Comparison of ENCODE assay signal across 14 cellular contexts in genomic region chr1:22816063-22816775, GRCh38.
DNase-seq lines count a peak whose midpoint lies in the region; TF ChIP-seq lines count a peak whose summit lies in the region.
"Had no signal": no experiment of that assay in that cellular context is flagged by ENCODE, and none has a peak within 500 bp of the region (broad histone marks: within the 10 kb centered on the region; RNA-seq: fewer than 3 reads in every experiment).

No MANE protein-coding gene starts in this region.

- WGBS in neuronal stem cell (ENCODE audit: extremely low coverage in 2 of 2, insufficient read length in 2 of 2, insufficient replicate concordance in 1 of 2), 2 donors, result no CpG with 5 or more reads among the region's 9 CpGs

- intact Hi-C loops in tibial artery (cut with DNase I; ENCODE audit: low total_unique reads), result no loop called here

- H3K36me3 ChIP-seq in Karpas-422 (ENCODE audit: insufficient read depth, low read length), result no peaks in the 10 kb centered on the region
- peaks cover 0 to 2% of the 10 kb centered on the region in 2 donors for H3K36me3 ChIP-seq in neuronal stem cell (replicated peaks in 1 of 2; ENCODE audit: control insufficient read depth in 2 of 2, insufficient read depth in 2 of 2, low read length in 2 of 2)
- no peaks in the 10 kb centered on the region for H3K36me3 ChIP-seq in tibial artery
- H3K36me3 ChIP-seq: HAP-1 had no signal

- no peak overlapping the region for H3K4me3 Mint-ChIP-seq in brain
- H3K4me3 Mint-ChIP-seq: IgD-negative memory B cell had no signal

- H3K4me1 Mint-ChIP-seq in brain, result peaks cover 72% of the 10 kb centered on the region
- H3K4me1 Mint-ChIP-seq: IgD-negative memory B cell had no signal

- H3K79me2 ChIP-seq in Karpas-422 (ENCODE audit: low read length), result no peaks in the 10 kb centered on the region

- peak overlapping the region in 3 of 5 experiments; percentile 60 to 89 (median 79) for H3K27ac Mint-ChIP-seq in brain

- H3K14ac ChIP-seq in neuronal stem cell (ENCODE audit: low read length), result no peak overlapping the region

- H3K9ac ChIP-seq in Karpas-422 (ENCODE audit: low read length), result peak overlapping the region; percentile 25; the same call in 1 of the 2 replicates
- peak overlapping the region; percentile 53 for H3K9ac ChIP-seq in neuronal stem cell (ENCODE audit: low read depth, low read length, poor library complexity)

- H3K9me2 ChIP-seq in Karpas-422 (replicated peaks; ENCODE audit: insufficient read depth, low read length), result no peaks in the 10 kb centered on the region

- peaks cover 66% of the 10 kb centered on the region for H3K4me1 ChIP-seq in Karpas-422 (ENCODE audit: low read length)
- peaks cover 11 to 15% of the 10 kb centered on the region in 2 donors for H3K4me1 ChIP-seq in neuronal stem cell (ENCODE audit: control insufficient read depth in 2 of 2, insufficient read depth in 1 of 2, low read depth in 1 of 2, low read length in 2 of 2)
- peaks cover 0 to 21% (median 4%) of the 10 kb centered on the region in 4 donors for H3K4me1 ChIP-seq in tibial artery
- H3K4me1 ChIP-seq: HAP-1, SJCRH30 had no signal

- no peak overlapping the region for H2BK12ac ChIP-seq in neuronal stem cell (ENCODE audit: low read length)

- no peak overlapping the region for H3K4ac ChIP-seq in neuronal stem cell (ENCODE audit: low read length)

- no peaks in the 10 kb centered on the region for H3K79me1 ChIP-seq in neuronal stem cell (ENCODE audit: low read depth, low read length)

- H3K27me3 ChIP-seq in Karpas-422 (ENCODE audit: low read length), result no peaks in the 10 kb centered on the region
- H3K27me3 ChIP-seq in neuronal stem cell (ENCODE audit: control insufficient read depth in 3 of 3, insufficient read depth in 3 of 3, low read depth in 1 of 3, low read length in 3 of 3), result no peaks in the 10 kb centered on the region
- peaks cover 0 to 15% of the 10 kb centered on the region in 2 donors for H3K27me3 ChIP-seq in tibial artery
- H3K27me3 ChIP-seq: SJCRH30 had no signal

- H3K18ac ChIP-seq in neuronal stem cell (ENCODE audit: low read length), result peak overlapping the region; percentile 84

- H2AK5ac ChIP-seq in neuronal stem cell (ENCODE audit: low read depth, low read length), result no peak overlapping the region

- H4K20me1 ChIP-seq in Karpas-422 (ENCODE audit: insufficient read depth, low read depth, low read length), result no peaks in the 10 kb centered on the region

- H3K23ac ChIP-seq in neuronal stem cell (ENCODE audit: low read depth, low read length, poor library complexity), result no peak overlapping the region

- no peak for DNase-seq in Karpas-422
- no peak for DNase-seq in neuronal stem cell (ENCODE audit: low spot score)
- DNase-seq in tibial artery, result peak in 1 of 2 donors; percentile 38
- DNase-seq in T-helper 1 cell, result no peak
- no peak for DNase-seq in GM10266 (ENCODE audit: extremely low spot score)
- no peak for DNase-seq in NCI-H2227 treated with DMSO at 0.1 percent for 48 hours (lab: John Stamatoyannopoulos, UW)
- DNase-seq: DMS53, NCI-H1436, NCI-H2081, NCI-H524, SJCRH30 had no signal

- peak overlapping the region; percentile 51 for H2BK15ac ChIP-seq in neuronal stem cell (ENCODE audit: low read length)

- H2AFZ ChIP-seq in Karpas-422 (ENCODE audit: low read length) (no peak overlapping the region), neuronal stem cell (ENCODE audit: low read length) (no peak overlapping the region)

- H3K9me3 ChIP-seq in Karpas-422 (ENCODE audit: low read length), result no peaks in the 10 kb centered on the region
- H3K9me3 ChIP-seq in neuronal stem cell (replicated peaks in 1 of 2; ENCODE audit: control insufficient read depth in 2 of 2, insufficient read depth in 1 of 2, low read depth in 1 of 2, low read length in 2 of 2), result no peaks in the 10 kb centered on the region
- no peaks in the 10 kb centered on the region for H3K9me3 ChIP-seq in tibial artery
- H3K9me3 ChIP-seq: HAP-1, SJCRH30 had no signal

- H3K27me3 Mint-ChIP-seq in brain, result peaks cover 8% of the 10 kb centered on the region

- H3K4me2 ChIP-seq in Karpas-422 (ENCODE audit: low read depth, low read length, poor library complexity, severe bottlenecking) (no peak overlapping the region), neuronal stem cell (ENCODE audit: insufficient read depth, low read length, poor library complexity, severe bottlenecking) (no peak overlapping the region)

- TF ChIP-seq CTCF in brain (conservative IDR thresholded peaks at IDR 0.05), result no peak
- TF ChIP-seq CTCF in tibial artery (IDR thresholded peaks at IDR 0.05), result no peak
- TF ChIP-seq CTCF in GM10266 (IDR thresholded peaks at IDR 0.05; ENCODE audit: control insufficient read depth, insufficient read depth, low read depth, missing control alignments), result no peak

- no peak overlapping the region for H2BK120ac ChIP-seq in neuronal stem cell (ENCODE audit: low read depth, low read length)

- no peak overlapping the region for H2BK5ac ChIP-seq in neuronal stem cell (ENCODE audit: low read length)

- H3K27ac ChIP-seq in Karpas-422 (ENCODE audit: low read length) (no peak overlapping the region), neuronal stem cell (replicated peaks; ENCODE audit: low read length) (no peak overlapping the region), tibial artery (peak overlapping the region; percentile 18 to 21)
- H3K27ac ChIP-seq: SJCRH30 had no signal

- H3K9me3 Mint-ChIP-seq in brain, result no peaks in the 10 kb centered on the region
- H3K9me3 Mint-ChIP-seq: IgD-negative memory B cell had no signal

- no peak overlapping the region for H3K4me3 ChIP-seq in Karpas-422 (ENCODE audit: low read length)
- H3K4me3 ChIP-seq in neuronal stem cell (ENCODE audit: low read length in 2 of 2), result no peak overlapping the region
- no peak overlapping the region for H3K4me3 ChIP-seq in tibial artery
- H3K4me3 ChIP-seq: HAP-1, SJCRH30 had no signal

- H4K91ac ChIP-seq in neuronal stem cell (ENCODE audit: low read depth, low read length, poor library complexity), result no peak overlapping the region

- peaks cover 7% of the 10 kb centered on the region for H3K36me3 Mint-ChIP-seq in brain

- no peak overlapping the region for H4K8ac ChIP-seq in neuronal stem cell (ENCODE audit: low read depth, low read length)

Comparison
In these comparisons a context has a peak if more than half of its experiments do, and no peak if none do; other contexts are left out.
1. H3K27ac ChIP-seq: peak in tibial artery (2 of 2); none in Karpas-422 (single experiment) and neuronal stem cell (single experiment).